Comparison of ENCODE assay signal across 8 cellular contexts in genomic region chr19:7926021-7926726, GRCh38. TPM values are rescaled to one million over a fixed set of nuclear protein-coding genes. Genes with fewer than 3 reads are reported as not detected.
DNase-seq lines count a peak whose midpoint lies in the region; FAIRE-seq and TF ChIP-seq lines count a peak whose summit lies in the region.

CTXN1 (minus strand) TSS chr19:7926135; CDS start chr19:7925538, 597 bp downstream.

- no peaks in the 10 kb centered on the region for H4K20me1 ChIP-seq in endothelial cell of umbilical vein (replicated peaks; ENCODE audit: control insufficient read depth, extremely low read depth, insufficient read depth, low read length)

- TF ChIP-seq CTCF in endothelial cell of umbilical vein (IDR thresholded peaks at IDR 0.05; ENCODE audit: extremely low read depth in 1 of 2, insufficient read depth in 1 of 2, low read depth in 1 of 2, low read length in 2 of 2) = peak in 1 of 2 donors; percentile 3

- POLR2A ChIA-PET in endothelial cell of umbilical vein (lab: Charles Lee) = no interaction called here

- peak; percentile 56 for FAIRE-seq in endothelial cell of umbilical vein (lab: Jason Lieb, UNC)

- peak; percentile 79 for DNase-seq in DMS53 (lab: John Stamatoyannopoulos, UW)
- no peak for DNase-seq in DMS53 treated with DMSO at 0.1 percent for 48 hours (lab: John Stamatoyannopoulos, UW; ENCODE audit: unreplicated experiment)
- DNase-seq in NCI-H510A treated with DMSO at 0.1 percent for 48 hours (lab: John Stamatoyannopoulos, UW) = peak; percentile 18
- peak; percentile 81 for DNase-seq in activated CD8-positive, alpha-beta memory T cell treated with anti-CD3 and anti-CD28 coated beads, Interleukin-2, amount 50 U/mL, for 4 hours
- peak; percentile 40 for DNase-seq in endothelial cell of umbilical vein (ENCODE audit: low read depth, low spot score)
- peak; percentile 60 for DNase-seq in mucosa of gallbladder (ENCODE audit: low spot score)
- DNase-seq in stimulated activated CD8-positive, alpha-beta memory T cell treated with anti-CD3 and anti-CD28 coated beads, Interleukin-4, amount 100 ng/mL, for 1 hour (ENCODE audit: low read depth in 2 of 2, low spot score in 1 of 2) = peak; percentile 46 to 56
- DNase-seq in NK-92 treated with Interleukin-12 subunit alpha and Interleukin-12 subunit beta, amount 100 ng/mL, for 24 hours (lab: John Stamatoyannopoulos, UW) = no peak

- CTCF ChIA-PET in endothelial cell of umbilical vein (lab: Charles Lee) = no interaction called here

- H3K27me3 ChIP-seq in endothelial cell of umbilical vein (ENCODE audit: control insufficient read depth in 2 of 2, insufficient read depth in 2 of 2, low read length in 2 of 2) = no peaks in the 10 kb centered on the region

- intact Hi-C loops in endothelial cell of umbilical vein (cut with micrococcal nuclease) = no loop called here

- dilution Hi-C loops in endothelial cell of umbilical vein (cut with MboI; ENCODE audit: extremely low pct_ligation_motif_present, low sequenced_read_pairs) = no loop called here

- TF ChIP-seq POLR2A in endothelial cell of umbilical vein (IDR thresholded peaks at IDR 0.05; ENCODE audit: low read depth, low read length) = peak; percentile 45

- peaks cover 24% of the 10 kb centered on the region for H3K4me1 ChIP-seq in endothelial cell of umbilical vein (ENCODE audit: control insufficient read depth, extremely low read depth, insufficient read depth, low read length)

- H3K79me2 ChIP-seq in endothelial cell of umbilical vein (ENCODE audit: control insufficient read depth, insufficient read depth, low read length) = no peaks in the 10 kb centered on the region

- no peaks in the 10 kb centered on the region for H3K9me3 ChIP-seq in endothelial cell of umbilical vein (replicated peaks; ENCODE audit: control insufficient read depth, insufficient read depth, low read length)

- H3K36me3 ChIP-seq in endothelial cell of umbilical vein (ENCODE audit: control insufficient read depth in 2 of 2, extremely low read depth in 1 of 2, insufficient read depth in 2 of 2, low read length in 2 of 2) = peaks cover 0 to 9% of the 10 kb centered on the region in 2 experiments

- H2AFZ ChIP-seq in endothelial cell of umbilical vein (ENCODE audit: low read depth, low read length) = peak within 1 kb of the TSS; percentile 76

- no TSS peak for BruUV-seq in endothelial cell of umbilical vein (replicated peaks; lab: Mats Ljungman, UMichigan)

- peak within 1 kb of the TSS; percentile 28 to 39 (median 29) for H3K4me3 ChIP-seq in endothelial cell of umbilical vein (replicated peaks in 1 of 3; ENCODE audit: insufficient read depth in 1 of 3, low read depth in 1 of 3, low read length in 3 of 3)

- H3K9me1 ChIP-seq in endothelial cell of umbilical vein (replicated peaks; ENCODE audit: control insufficient read depth, extremely low read depth, insufficient read depth, low read length) = no peaks in the 10 kb centered on the region

- H3K4me2 ChIP-seq in endothelial cell of umbilical vein (ENCODE audit: insufficient read depth, low read length) = peak within 1 kb of the TSS; percentile 63

- H3K9ac ChIP-seq in endothelial cell of umbilical vein (replicated peaks; ENCODE audit: extremely low read depth, insufficient read depth, low read length) = no peak within 1 kb of the TSS

- H3K27ac ChIP-seq in endothelial cell of umbilical vein (ENCODE audit: insufficient read depth, low read depth, low read length) = no peak within 1 kb of the TSS

TF ChIP-seq in endothelial cell of umbilical vein, 7 proteins besides CTCF, POLR2A, EP300 and RAD21:
- TF ChIP-seq FOS (IDR thresholded peaks at IDR 0.05; ENCODE audit: borderline replicate concordance, insufficient read depth, low read length) (no peak), EZH2 (IDR thresholded peaks at IDR 0.05; ENCODE audit: borderline replicate concordance, low read depth, low read length, severe bottlenecking) (no peak), JUN (IDR thresholded peaks at IDR 0.05; ENCODE audit: borderline replicate concordance, insufficient read depth, insufficient read length, low read depth) (no peak), GATA2 (IDR thresholded peaks at IDR 0.05; ENCODE audit: insufficient read depth, insufficient read length, low read depth, low read length) (no peak), MAX (IDR thresholded peaks at IDR 0.05; ENCODE audit: insufficient read depth, insufficient read length) (no peak), POLR2AphosphoS5 (IDR thresholded peaks at IDR 0.05; ENCODE audit: insufficient read depth, low read depth, low read length) (no peak), MYC (IDR thresholded peaks at IDR 0.05; ENCODE audit: low read depth, low read length) (no peak)

RNA-seq across cellular contexts. Expression of gene CTXN1, which starts in this region (rescaled TPM):
- 27.6 and 31.1 TPM in 2 replicates for total RNA-seq in endothelial cell of umbilical vein
- polyA plus RNA-seq in endothelial cell of umbilical vein = 16.0 and 25.6 TPM in 2 replicates
- polyA plus RNA-seq in endothelial cell of umbilical vein (2011; cell fraction: cytosol; rRNA removed) = 7.2 and 11.6 TPM in 2 replicates
- 4.2 and 4.6 TPM in 2 replicates for polyA plus RNA-seq in endothelial cell of umbilical vein (2011; cell fraction: nucleus; rRNA removed)
- 12.6 and 33.1 TPM in 2 replicates for polyA plus RNA-seq in endothelial cell of umbilical vein (2012)
- 2.4 and 2.9 TPM in 2 replicates for polyA minus RNA-seq in endothelial cell of umbilical vein
- polyA minus RNA-seq in endothelial cell of umbilical vein (2011; cell fraction: cytosol; rRNA and poly(A)+ RNA removed) = 14.6 TPM
- 1.6 and 5.6 TPM in 2 replicates for polyA minus RNA-seq in endothelial cell of umbilical vein (2011; cell fraction: nucleus; rRNA and poly(A)+ RNA removed)
- total RNA-seq in mucosa of gallbladder = 5.9 TPM

Comparison
In these comparisons a context has a peak if more than half of its experiments do, and no peak if none do; other contexts are left out.
1. DNase-seq: peak in DMS53 (single experiment), NCI-H510A treated with DMSO at 0.1 percent for 48 hours (single experiment), activated CD8-positive, alpha-beta memory T cell treated with anti-CD3 and anti-CD28 coated beads, Interleukin-2, amount 50 U/mL, for 4 hours (single experiment), endothelial cell of umbilical vein (single experiment), mucosa of gallbladder (single experiment) and stimulated activated CD8-positive, alpha-beta memory T cell treated with anti-CD3 and anti-CD28 coated beads, Interleukin-4, amount 100 ng/mL, for 1 hour (2 of 2); none in DMS53 treated with DMSO at 0.1 percent for 48 hours (single experiment) and NK-92 treated with Interleukin-12 subunit alpha and Interleukin-12 subunit beta, amount 100 ng/mL, for 24 hours (single experiment).